29 cellular contexts compared by ENCODE assay signal in genomic region chr17:16243385-16243784, GRCh38. TPM values are rescaled to one million over a fixed set of nuclear protein-coding genes. Genes with fewer than 3 reads are reported as not detected.
DNase-seq lines count a peak whose midpoint lies in the region; ATAC-seq, FAIRE-seq and TF ChIP-seq lines count a peak whose summit lies in the region.
"Had no signal": no experiment of that assay in that cellular context is flagged by ENCODE, and none has a peak within 500 bp of the region (broad histone marks: within the 10 kb centered on the region; RNA-seq: fewer than 3 reads in every experiment).

No MANE protein-coding gene starts in this region.

- H3K27ac ChIP-seq in GM23338 (ENCODE audit: low read depth) (peak overlapping the region; percentile 22), K562 (ENCODE audit: extremely low read depth, low read depth, low read length) (peak overlapping the region; percentile 3; the same call in 1 of the 3 replicates), OCI-LY7 (ENCODE audit: low read depth, low read length, poor library complexity, severe bottlenecking) (no peak overlapping the region), caudate nucleus (ENCODE audit: low read depth, low read length) (no peak overlapping the region), gastrocnemius medialis (no peak overlapping the region)
- H3K27ac ChIP-seq: BLaER1, gastroesophageal sphincter, HL-60, left ventricle myocardium inferior, SJCRH30, transverse colon had no signal

- H3K9me2 ChIP-seq in GM23338 (ENCODE audit: insufficient read depth) (no peaks in the 10 kb centered on the region), OCI-LY7 (ENCODE audit: insufficient read depth, low read length) (no peaks in the 10 kb centered on the region)

- no peaks in the 10 kb centered on the region for H3F3A ChIP-seq in GM23338 (replicated peaks; ENCODE audit: low read depth)

- H3K9me1 ChIP-seq in K562 (ENCODE audit: control insufficient read depth, insufficient read depth, low read length), result no peaks in the 10 kb centered on the region

- H2AFZ ChIP-seq in GM23338, result no peak overlapping the region
- peak overlapping the region; percentile 14; the same call in 1 of the 2 replicates for H2AFZ ChIP-seq in K562 (ENCODE audit: low read depth, low read length)
- H2AFZ ChIP-seq in OCI-LY7 (ENCODE audit: low read length), result no peak overlapping the region

- WGBS in K562 (ENCODE audit: insufficient coverage, low coverage, missing lambda C conversion rate), result 45% methylated on average over 5 of the region's 5 CpGs

- H3K9me3 Mint-ChIP-seq in GM23338 (no peaks in the 10 kb centered on the region), nephron (no peaks in the 10 kb centered on the region)
- H3K9me3 Mint-ChIP-seq: activated naive CD4-positive, alpha-beta T cell treated with anti-CD3 and anti-CD28 coated beads, Interleukin-2, amount 50 U/mL, for 24 hours; activated T-helper 1 cell treated with anti-CD3 and anti-CD28 coated beads, Interleukin-12 subunit alpha, Interleukin-12 subunit beta, Interleukin-2, Interleukin-4 antibody, amounts not matched to agents 30 ng/mL and 10 ng/mL and 1 ng/mL, durations not matched to agents 14 hours and 24 hours and 36 hours; naive B cell had no signal

- CTCF ChIA-PET in K562 (lab: Yijun Ruan, JAX; ENCODE audit: low intra/inter-chr PET ratio) (no interaction called here), OCI-LY7 (lab: Charles Lee; ENCODE audit: unreplicated experiment) (no interaction called here)

- H3K79me2 ChIP-seq in GM23338 (replicated peaks; ENCODE audit: insufficient read depth), result 0 out of 2 replicates have a peak, but pooled peaks cover 9% of the 10 kb centered on the region
- H3K79me2 ChIP-seq in K562 (ENCODE audit: control insufficient read depth, insufficient read depth, low read length), result no peaks in the 10 kb centered on the region; the same call in 1 of the 3 replicates
- H3K79me2 ChIP-seq in OCI-LY7 (ENCODE audit: insufficient read depth, low read depth, low read length), result no peaks in the 10 kb centered on the region

- in situ Hi-C loops in K562 (cut with MboI), result no loop called here
- in situ Hi-C loops in gastrocnemius medialis (cut with MboI; ENCODE audit: low sequenced_read_pairs in 4 of 4), result no loop called here

- BruUV-seq in K562 (replicated peaks; lab: Mats Ljungman, UMichigan), result TSS peak; percentile 30
- no TSS peak for BruUV-seq in OCI-LY7 (replicated peaks; lab: Mats Ljungman, UMichigan)

- H3K27me3 Mint-ChIP-seq in GM23338 (ENCODE audit: insufficient read depth, low read depth, poor library complexity) (peaks cover 5% of the 10 kb centered on the region), nephron (ENCODE audit: low read depth) (no peaks in the 10 kb centered on the region)
- H3K27me3 Mint-ChIP-seq: activated naive CD4-positive, alpha-beta T cell treated with anti-CD3 and anti-CD28 coated beads, Interleukin-2, amount 50 U/mL, for 24 hours; naive B cell had no signal

- no peak overlapping the region for H3K9ac ChIP-seq in K562 (ENCODE audit: insufficient read depth in 1 of 2, low read depth in 2 of 2, low read length in 2 of 2)
- H3K9ac ChIP-seq: BLaER1 had no signal

- peak overlapping the region; percentile 52 for H3K4me2 ChIP-seq in GM23338
- H3K4me2 ChIP-seq in K562 (ENCODE audit: insufficient read depth, low read length), result peak overlapping the region; percentile 29; the same call in 1 of the 2 replicates
- no peak overlapping the region for H3K4me2 ChIP-seq in OCI-LY7 (ENCODE audit: low read length)
- H3K4me2 ChIP-seq: BLaER1, smooth muscle cell had no signal

- TF ChIP-seq POLR2A in K562 (conservative IDR thresholded peaks at IDR 0.05) (no peak), gastrocnemius medialis (IDR thresholded peaks at IDR 0.05) (no peak)

- H3K36me3 Mint-ChIP-seq in GM23338 (ENCODE audit: low read depth) (peaks cover 3% of the 10 kb centered on the region; the same call in 2 of the 3 replicates), nephron (ENCODE audit: low read depth) (peaks cover 6% of the 10 kb centered on the region)

- ATAC-seq in GM23338, result no peak
- ATAC-seq in K562, result no peak
- no peak for ATAC-seq in gastrocnemius medialis
- ATAC-seq: gastroesophageal sphincter had no signal

- H3K36me3 ChIP-seq in GM23338 (ENCODE audit: insufficient read depth) (no peaks in the 10 kb centered on the region), K562 (ENCODE audit: control insufficient read depth, insufficient read depth, low read length) (no peaks in the 10 kb centered on the region), OCI-LY7 (ENCODE audit: insufficient read depth, low read length) (peaks cover 7% of the 10 kb centered on the region; the same call in 1 of the 2 replicates), gastrocnemius medialis (no peaks in the 10 kb centered on the region)
- H3K36me3 ChIP-seq: gastroesophageal sphincter, transverse colon had no signal

- no peak for TF ChIP-seq RAD21 in Ishikawa (IDR thresholded peaks at IDR 0.05; ENCODE audit: low read depth)
- TF ChIP-seq RAD21 in K562 (CRISPR knock-in tag; conservative IDR thresholded peaks at IDR 0.05 in 1 of 2, IDR thresholded peaks at IDR 0.05 in 1 of 2), result no peak

- H3K27me3 ChIP-seq in GM23338 (ENCODE audit: insufficient read depth), result no peaks in the 10 kb centered on the region
- no peaks in the 10 kb centered on the region for H3K27me3 ChIP-seq in K562 (ENCODE audit: control insufficient read depth in 2 of 2, insufficient read depth in 2 of 2, low read length in 2 of 2)
- no peaks in the 10 kb centered on the region for H3K27me3 ChIP-seq in gastrocnemius medialis
- H3K27me3 ChIP-seq: BLaER1, gastroesophageal sphincter, SJCRH30, transverse colon had no signal

- TF ChIP-seq EP300 in Ishikawa (IDR thresholded peaks at IDR 0.05; ENCODE audit: borderline replicate concordance) (no peak), K562 (IDR thresholded peaks at IDR 0.05; ENCODE audit: low read length) (no peak)

- peak overlapping the region; percentile 85 for H3K27ac Mint-ChIP-seq in GM23338
- H3K27ac Mint-ChIP-seq in nephron, result peak overlapping the region in 2 of 3 experiments; percentile 32 to 92
- H3K27ac Mint-ChIP-seq: activated naive CD4-positive, alpha-beta T cell treated with anti-CD3 and anti-CD28 coated beads, Interleukin-2, amount 50 U/mL, for 24 hours; activated T-helper 1 cell treated with anti-CD3 and anti-CD28 coated beads, Interleukin-12 subunit alpha, Interleukin-12 subunit beta, Interleukin-2, Interleukin-4 antibody, amounts not matched to agents 30 ng/mL and 10 ng/mL and 1 ng/mL, durations not matched to agents 14 hours and 24 hours and 36 hours; naive B cell had no signal

- H3K9me3 ChIP-seq in K562 (replicated peaks; ENCODE audit: control insufficient read depth, insufficient read depth, low read depth, low read length) (no peaks in the 10 kb centered on the region), OCI-LY7 (ENCODE audit: low read length) (no peaks in the 10 kb centered on the region), gastrocnemius medialis (no peaks in the 10 kb centered on the region)
- H3K9me3 ChIP-seq: BLaER1, gastroesophageal sphincter, left ventricle myocardium inferior, SJCRH30, transverse colon had no signal

- H3K4me1 Mint-ChIP-seq in GM23338, result peaks cover 12% of the 10 kb centered on the region
- no peaks in the 10 kb centered on the region for H3K4me1 Mint-ChIP-seq in nephron

- intact Hi-C loops in K562 (cut with micrococcal nuclease) (no loop called here), OCI-LY7 (cut with micrococcal nuclease; ENCODE audit: unreplicated experiment) (no loop called here), gastrocnemius medialis (cut with DNase I; ENCODE audit: low total_unique reads) (no loop called here)

- TF ChIP-seq CTCF in GM23338 (conservative IDR thresholded peaks at IDR 0.05; ENCODE audit: low read depth in 2 of 2) (no peak), K562 (IDR thresholded peaks at IDR 0.05 in 2 of 3, conservative IDR thresholded peaks at IDR 0.05 in 1 of 3; ENCODE audit: insufficient read depth in 2 of 3, low read depth in 1 of 3, low read length in 3 of 3) (no peak), nephron (IDR thresholded peaks at IDR 0.05; ENCODE audit: unreplicated experiment in 3 of 3) (no peak), OCI-LY7 (conservative IDR thresholded peaks at IDR 0.05; ENCODE audit: low read length) (no peak), gastrocnemius medialis (IDR thresholded peaks at IDR 0.05 in 4 of 5, conservative IDR thresholded peaks at IDR 0.05 in 1 of 5) (no peak)

- DNase-seq in GM23338 (ENCODE audit: low spot score) (no peak), K562 (ENCODE audit: extremely low read depth in 1 of 4, low spot score in 3 of 4) (no peak), hippocampal formation (lab: John Stamatoyannopoulos, UW) (no peak), OCI-LY7 (ENCODE audit: low spot score) (no peak), caudate nucleus (lab: John Stamatoyannopoulos, UW) (no peak), gastrocnemius medialis (no peak)
- DNase-seq: activated CD4-positive, alpha-beta T cell treated with anti-CD3 and anti-CD28 coated beads, Interleukin-2, amount 50 U/mL, for 4 hours; DMS79 treated with DMSO at 0.1 percent for 48 hours; GF-D8; HCEC 1CT; left ventricle myocardium inferior; naive B cell; NCI-H1417; NCI-H2029 treated with DMSO at 0.1 percent for 48 hours; NCI-H345; retina; SJCRH30; stimulated activated CD4-positive, alpha-beta T cell treated with anti-CD3 and anti-CD28 coated beads, Interleukin-2, amount 100 ng/mL, for 24 hours had no signal

- no peak for FAIRE-seq in K562 (lab: Jason Lieb, UNC)
- FAIRE-seq: GM19239, islet of Langerhans had no signal

- H3K4me3 ChIP-seq in GM23338 (no peak overlapping the region), K562 (no peak overlapping the region), OCI-LY7 (ENCODE audit: low read depth, low read length, poor library complexity, severe bottlenecking) (no peak overlapping the region), gastrocnemius medialis (no peak overlapping the region)
- H3K4me3 ChIP-seq: BLaER1, gastroesophageal sphincter, left ventricle myocardium inferior, SJCRH30, smooth muscle cell, transverse colon had no signal

- H3K4me1 ChIP-seq in GM23338 (ENCODE audit: insufficient read depth) (peaks cover 10% of the 10 kb centered on the region), K562 (replicated peaks in 1 of 2; ENCODE audit: control insufficient read depth in 2 of 2, insufficient read depth in 2 of 2, low read length in 2 of 2) (peaks cover 0 to 8% of the 10 kb centered on the region in 2 experiments; a peak in 3 of 5 replicates), OCI-LY7 (ENCODE audit: insufficient read depth, low read length, poor library complexity, severe bottlenecking) (no peaks in the 10 kb centered on the region), gastrocnemius medialis (no peaks in the 10 kb centered on the region)
- H3K4me1 ChIP-seq: BLaER1, gastroesophageal sphincter, left ventricle myocardium inferior, SJCRH30 had no signal

- 0 out of 2 replicates have a peak, but pooled peaks cover 3% of the 10 kb centered on the region for H4K20me1 ChIP-seq in GM23338 (replicated peaks; ENCODE audit: insufficient read depth)
- no peaks in the 10 kb centered on the region for H4K20me1 ChIP-seq in K562 (replicated peaks; ENCODE audit: control insufficient read depth, insufficient read depth, low read length)
- H4K20me1 ChIP-seq in OCI-LY7 (ENCODE audit: insufficient read depth, low read length), result no peaks in the 10 kb centered on the region
- H4K20me1 ChIP-seq: BLaER1 had no signal

- H3K4me3 Mint-ChIP-seq in GM23338 (no peak overlapping the region), nephron (no peak overlapping the region)
- H3K4me3 Mint-ChIP-seq: activated naive CD4-positive, alpha-beta T cell treated with anti-CD3 and anti-CD28 coated beads, Interleukin-2, amount 50 U/mL, for 24 hours; activated T-helper 1 cell treated with anti-CD3 and anti-CD28 coated beads, Interleukin-12 subunit alpha, Interleukin-12 subunit beta, Interleukin-2, Interleukin-4 antibody, amounts not matched to agents 30 ng/mL and 10 ng/mL and 1 ng/mL, durations not matched to agents 14 hours and 24 hours and 36 hours; naive B cell had no signal

- POLR2A ChIA-PET in K562 (lab: Yijun Ruan, JAX) (interaction anchor here (0.6 to 1.2 kb wide), 2 partner anchors 10 to 107 kb away, joined by 3 to 5 read pairs; no protein-coding TSS in a partner anchor), OCI-LY7 (lab: Charles Lee) (no interaction called here)

RNA-seq across cellular contexts. Expression of gene PIGL, which starts 26.4 kb away (rescaled TPM):
- 47.3 and 70.1 TPM in 2 replicates for total RNA-seq in GM23338 (2014; rRNA removed; shearing (Covaris generic))
- polyA plus RNA-seq in GM23338 (2016; fragmentation: Nextera tagmentation; extraction: Ambion mirVana), result 32.3 and 32.9 TPM in 2 replicates
- 121 and 141 TPM in 2 replicates for total RNA-seq in K562 (2011; cell fraction: chromatin; rRNA removed; ENCODE audit: low replicate concordance)
- 109 and 111 TPM in 2 replicates for total RNA-seq in K562 (2011; cell fraction: nucleolus; rRNA removed)
- total RNA-seq in K562 (2011; cell fraction: nucleoplasm; rRNA removed), result 115 and 144 TPM in 2 replicates
- total RNA-seq in K562 (2014; rRNA removed), result 23.6 and 26.4 TPM in 2 replicates
- 22.7 and 24.5 TPM in 2 replicates for total RNA-seq in K562 (2014; rRNA removed; fragmentation: Illumina TruSeq; extraction: Trizol)
- 19.9 and 20.7 TPM in 2 replicates for total RNA-seq in K562 (2015; rRNA removed; fragmentation: Illumina TruSeq; extraction: Trizol)
- total RNA-seq in K562 (2021), result 27.7 and 29.6 TPM in 2 replicates
- polyA plus RNA-seq in K562 (2011; rRNA removed), result 43.4 and 53.0 TPM in 2 replicates
- 25.8 and 37.0 TPM in 2 replicates for polyA plus RNA-seq in K562 (2011; cell fraction: cytosol; rRNA removed)
- 236 and 238 TPM in 2 replicates for polyA plus RNA-seq in K562 (2011; cell fraction: nucleus; rRNA removed)
- 16.5 and 22.9 TPM in 2 replicates for polyA plus RNA-seq in K562 (2012)
- polyA plus RNA-seq in K562 (2014; fragmentation: Illumina TruSeq; extraction: Trizol), result 25.6 and 26.5 TPM in 2 replicates
- polyA plus RNA-seq in K562 (2014; fragmentation: Nextera tagmentation; extraction: Ambion mirVana), result 10 to 100 TPM; 54.2 to 55.3 TPM
- polyA plus RNA-seq in K562 (2014; rRNA removed), result 34.2 and 39.1 TPM in 2 replicates
- polyA minus RNA-seq in K562 (2011; rRNA and poly(A)+ RNA removed), result 23.3 and 27.9 TPM in 2 replicates
- 10.3 and 11.0 TPM in 2 replicates for polyA minus RNA-seq in K562 (2011; cell fraction: cytosol; rRNA and poly(A)+ RNA removed)
- 28.1 and 40.4 TPM in 2 replicates for polyA minus RNA-seq in K562 (2011; cell fraction: nucleus; rRNA and poly(A)+ RNA removed)
- total RNA-seq in OCI-LY7 (2014; rRNA removed; shearing (Covaris generic)), result 38.1 and 39.4 TPM in 2 replicates
- 43.6 and 50.0 TPM in 2 replicates for total RNA-seq in OCI-LY7 (2022)
- total RNA-seq in gastrocnemius medialis, result 1 to 10 TPM; 6.2 to 7.4 (median 7.0) TPM

RNA-seq across cellular contexts. Expression of gene NCOR1, which starts 28.1 kb away (rescaled TPM):
- 79.3 and 102 TPM in 2 replicates for total RNA-seq in GM23338 (2014; rRNA removed; shearing (Covaris generic))
- polyA plus RNA-seq in GM23338 (2016; fragmentation: Nextera tagmentation; extraction: Ambion mirVana), result 93.4 and 132 TPM in 2 replicates
- 137 and 320 TPM in 2 replicates for total RNA-seq in K562 (2011; cell fraction: chromatin; rRNA removed; ENCODE audit: low replicate concordance)
- total RNA-seq in K562 (2011; cell fraction: nucleolus; rRNA removed), result 51.0 and 77.2 TPM in 2 replicates
- 110 and 139 TPM in 2 replicates for total RNA-seq in K562 (2011; cell fraction: nucleoplasm; rRNA removed)
- 50.9 and 53.9 TPM in 2 replicates for total RNA-seq in K562 (2014; rRNA removed)
- total RNA-seq in K562 (2014; rRNA removed; fragmentation: Illumina TruSeq; extraction: Trizol), result 52.5 and 56.8 TPM in 2 replicates
- 54.9 and 57.4 TPM in 2 replicates for total RNA-seq in K562 (2015; rRNA removed; fragmentation: Illumina TruSeq; extraction: Trizol)
- 62.1 and 66.5 TPM in 2 replicates for total RNA-seq in K562 (2021)
- polyA plus RNA-seq in K562 (2011; rRNA removed), result 59.3 and 64.5 TPM in 2 replicates
- 58.3 and 89.8 TPM in 2 replicates for polyA plus RNA-seq in K562 (2011; cell fraction: cytosol; rRNA removed)
- 66.7 and 77.7 TPM in 2 replicates for polyA plus RNA-seq in K562 (2011; cell fraction: nucleus; rRNA removed)
- 34.2 and 40.0 TPM in 2 replicates for polyA plus RNA-seq in K562 (2012)
- polyA plus RNA-seq in K562 (2014; fragmentation: Illumina TruSeq; extraction: Trizol), result 48.7 and 49.8 TPM in 2 replicates
- polyA plus RNA-seq in K562 (2014; fragmentation: Nextera tagmentation; extraction: Ambion mirVana), result 10 to 100 TPM; 20.2 to 35.3 TPM
- polyA plus RNA-seq in K562 (2014; rRNA removed), result 37.5 and 40.1 TPM in 2 replicates
- 155 and 172 TPM in 2 replicates for polyA minus RNA-seq in K562 (2011; rRNA and poly(A)+ RNA removed)
- polyA minus RNA-seq in K562 (2011; cell fraction: cytosol; rRNA and poly(A)+ RNA removed), result 47.7 and 57.5 TPM in 2 replicates
- polyA minus RNA-seq in K562 (2011; cell fraction: nucleus; rRNA and poly(A)+ RNA removed), result 58.2 and 97.3 TPM in 2 replicates
- 68.0 and 80.6 TPM in 2 replicates for total RNA-seq in OCI-LY7 (2014; rRNA removed; shearing (Covaris generic))
- 134 and 157 TPM in 2 replicates for total RNA-seq in OCI-LY7 (2022)
- total RNA-seq in gastrocnemius medialis, result 100 to 1,000 TPM; 122 to 152 (median 132) TPM

Comparison
In these comparisons a context has a peak if more than half of its experiments do, and no peak if none do; other contexts are left out.
1. H3K27ac ChIP-seq: peak in GM23338 (single experiment) and K562 (single experiment); none in OCI-LY7 (single experiment), caudate nucleus (single experiment) and gastrocnemius medialis (0 of 4).